In the genomic region with DNA sequence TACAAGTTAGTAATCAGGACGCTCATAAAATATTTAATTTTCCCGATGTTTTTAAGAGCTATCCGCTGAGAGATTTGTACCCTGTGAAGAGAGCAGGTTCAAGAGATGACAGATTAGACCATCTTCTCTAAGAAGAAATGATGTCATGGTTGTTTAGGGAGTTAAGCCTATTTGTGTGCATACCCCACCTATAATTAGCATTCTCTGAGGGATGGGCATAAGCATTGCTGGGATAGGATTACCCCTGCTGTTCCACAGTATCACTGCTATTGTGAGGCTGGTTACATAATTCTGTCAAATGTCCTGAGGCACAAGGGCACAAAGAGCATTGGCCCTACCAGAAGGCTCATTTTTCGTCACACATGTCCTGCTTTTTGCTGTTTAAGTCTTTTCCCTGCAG, we compare ENCODE assay signal across 23 cellular contexts.
DNase-seq lines count a peak whose midpoint lies in the region; ATAC-seq lines count a peak whose summit lies in the region.
"Had no signal": no experiment of that assay in that cellular context is flagged by ENCODE, and none has a peak within 500 bp of the region (broad histone marks: within the 10 kb centered on the region; RNA-seq: fewer than 3 reads in every experiment).

No MANE protein-coding gene starts in this region.

- H3K36me3 Mint-ChIP-seq in activated T-helper 17 cell treated with anti-CD3 and anti-CD28 coated beads, Interleukin-2, amount 50 U/mL, for 72 hours (ENCODE audit: low read depth), result no peaks in the 10 kb centered on the region
- H3K36me3 Mint-ChIP-seq: CD8-positive, alpha-beta T cell had no signal

- peaks cover 10% of the 10 kb centered on the region for H3K9me3 Mint-ChIP-seq in activated T-helper 17 cell treated with anti-CD3 and anti-CD28 coated beads, Interleukin-2, amount 50 U/mL, for 72 hours

- DNase-seq in NCI-H69 (lab: John Stamatoyannopoulos, UW) (peak; percentile 66), SJCRH30 (peak; percentile 9 to 25), myocyte (ENCODE audit: low read depth) (peak; percentile 77), HK-2 (ENCODE audit: unreplicated experiment) (no peak)
- DNase-seq in stimulated activated CD4-positive, alpha-beta T cell treated with anti-CD3 and anti-CD28 coated beads, Interleukin-1b, Interleukin-23, amount 100 ng/mL, for 48 hours, result no peak
- DNase-seq: AML-193; C1 segment of cervical spinal cord; CD8-positive, alpha-beta T cell; DMS 273 treated with DMSO at 0.1 percent for 48 hours; DMS79; EL; GDM1; NCI-H1092; NCI-H1417 treated with DMSO at 0.1 percent for 48 hours; NCI-H187 treated with DMSO at 0.1 percent for 48 hours; NCI-H2107; NCI-H524 treated with DMSO at 0.1 percent for 48 hours had no signal

- ATAC-seq in activated T-helper 17 cell treated with anti-CD3 and anti-CD28 coated beads, Interleukin-2, amount 50 U/mL, for 72 hours (replicated peaks), result no peak
- ATAC-seq: A549; CD8-positive, alpha-beta T cell; GM12878; SK-N-SH treated with all-trans-retinoic acid at 6 μM for 48 hours had no signal

- H3K4me1 Mint-ChIP-seq in activated T-helper 17 cell treated with anti-CD3 and anti-CD28 coated beads, Interleukin-2, amount 50 U/mL, for 72 hours, result no peaks in the 10 kb centered on the region

- no peak overlapping the region for H3K9ac ChIP-seq in subcutaneous abdominal adipose tissue (ENCODE audit: low read length in 5 of 5)

- H3K36me3 ChIP-seq in SJCRH30 (no peaks in the 10 kb centered on the region), subcutaneous abdominal adipose tissue (ENCODE audit: control insufficient read depth in 5 of 5, insufficient read depth in 5 of 5, low read length in 5 of 5) (no peaks in the 10 kb centered on the region)

- H3K9me3 ChIP-seq in SJCRH30 (replicated peaks), result no peaks in the 10 kb centered on the region
- H3K9me3 ChIP-seq in subcutaneous abdominal adipose tissue (ENCODE audit: control insufficient read depth in 5 of 5, low read length in 5 of 5), result no peaks in the 10 kb centered on the region
- H3K9me3 ChIP-seq: A549 had no signal

- H3K4me3 ChIP-seq in SJCRH30, result no peak overlapping the region
- no peak overlapping the region for H3K4me3 ChIP-seq in subcutaneous abdominal adipose tissue (ENCODE audit: low read depth in 1 of 5, low read length in 5 of 5)
- H3K4me3 ChIP-seq: A549, GM12878 had no signal

- no peak overlapping the region for H3K27ac ChIP-seq in SJCRH30
- H3K27ac ChIP-seq in subcutaneous abdominal adipose tissue (ENCODE audit: low read depth, low read length), result peak overlapping the region; percentile 6
- H3K27ac ChIP-seq: A549, HL-60 had no signal

- H3K4me1 ChIP-seq in SJCRH30 (0 out of 2 replicates have a peak, but pooled peaks cover 5% of the 10 kb centered on the region), subcutaneous abdominal adipose tissue (ENCODE audit: control insufficient read depth in 5 of 5, insufficient read depth in 5 of 5, low read length in 5 of 5) (peaks cover 0 to 20% (median 10%) of the 10 kb centered on the region in 5 donors)
- H3K4me1 ChIP-seq: A549 had no signal

- no peak overlapping the region for H3K27ac Mint-ChIP-seq in activated T-helper 17 cell treated with anti-CD3 and anti-CD28 coated beads, Interleukin-2, amount 50 U/mL, for 72 hours
- H3K27ac Mint-ChIP-seq: CD8-positive, alpha-beta T cell had no signal

- no peak overlapping the region for H3K4me3 Mint-ChIP-seq in activated T-helper 17 cell treated with anti-CD3 and anti-CD28 coated beads, Interleukin-2, amount 50 U/mL, for 72 hours
- H3K4me3 Mint-ChIP-seq: CD8-positive, alpha-beta T cell had no signal

- no peaks in the 10 kb centered on the region for H3K27me3 ChIP-seq in SJCRH30
- H3K27me3 ChIP-seq in subcutaneous abdominal adipose tissue (ENCODE audit: control insufficient read depth in 5 of 5, insufficient read depth in 4 of 5, low read length in 5 of 5), result no peaks in the 10 kb centered on the region

- H3K27me3 Mint-ChIP-seq in activated T-helper 17 cell treated with anti-CD3 and anti-CD28 coated beads, Interleukin-2, amount 50 U/mL, for 72 hours, result no peaks in the 10 kb centered on the region

Comparison
In these comparisons a context has a peak if more than half of its experiments do, and no peak if none do; other contexts are left out.
1. DNase-seq: peak in NCI-H69 (single experiment), SJCRH30 (2 of 2) and myocyte (single experiment); none in HK-2 (single experiment) and stimulated activated CD4-positive, alpha-beta T cell treated with anti-CD3 and anti-CD28 coated beads, Interleukin-1b, Interleukin-23, amount 100 ng/mL, for 48 hours (single experiment).